Comparison of ENCODE assay signal across 1 cellular context in genomic region chr17:59786536-59787319, GRCh38.
TF ChIP-seq lines count a peak whose summit lies in the region.

No MANE protein-coding gene starts in this region.

TF ChIP-seq in HepG2, 621 proteins besides CTCF, POLR2A, EP300 and RAD21 (continued from another document and continues in another):
- TF ChIP-seq TEAD3 (CRISPR knock-in tag; optimal IDR thresholded peaks at IDR 0.05; ENCODE audit: borderline replicate concordance) (peak; percentile 98), JUNB (CRISPR knock-in tag; IDR thresholded peaks at IDR 0.05; ENCODE audit: borderline replicate concordance) (peak; percentile 99), ZNF776 (CRISPR knock-in tag; IDR thresholded peaks at IDR 0.05) (no peak), ZNF766 (CRISPR knock-in tag; IDR thresholded peaks at IDR 0.05; ENCODE audit: borderline replicate concordance) (peak; percentile 95), HIC2 (CRISPR knock-in tag; IDR thresholded peaks at IDR 0.05; ENCODE audit: low read depth) (peak; percentile 62; the same call in 1 of the 2 replicates), ZNF441 (CRISPR knock-in tag; IDR thresholded peaks at IDR 0.05; ENCODE audit: borderline replicate concordance) (peak; percentile 90), NFIC (IDR thresholded peaks at IDR 0.05; ENCODE audit: low read length) (peak; percentile 93), KAT7 (CRISPR knock-in tag; IDR thresholded peaks at IDR 0.05; ENCODE audit: borderline replicate concordance) (peak; percentile 98), ZNF329 (CRISPR knock-in tag; IDR thresholded peaks at IDR 0.05; ENCODE audit: low read depth) (no peak), ZNF331 (CRISPR knock-in tag; IDR thresholded peaks at IDR 0.05) (peak; percentile 99), MXD4 (CRISPR knock-in tag; IDR thresholded peaks at IDR 0.05) (peak; percentile 94), JARID2 (CRISPR knock-in tag; IDR thresholded peaks at IDR 0.05; ENCODE audit: insufficient replicate concordance) (peak; percentile 79), SCMH1 (CRISPR knock-in tag; IDR thresholded peaks at IDR 0.05; ENCODE audit: borderline replicate concordance) (no peak), ZNF20 (CRISPR knock-in tag; IDR thresholded peaks at IDR 0.05) (no peak), ZNF124 (CRISPR knock-in tag; IDR thresholded peaks at IDR 0.05) (peak; percentile 80; the same call in 1 of the 2 replicates), ZNF232 (CRISPR knock-in tag; IDR thresholded peaks at IDR 0.05; ENCODE audit: borderline replicate concordance) (peak; percentile 94), ZNF543 (CRISPR knock-in tag; IDR thresholded peaks at IDR 0.05) (no peak), HOXA3 (CRISPR knock-in tag; IDR thresholded peaks at IDR 0.05) (peak; percentile 93), HNF4A (CRISPR knock-in tag; IDR thresholded peaks at IDR 0.05) (peak; percentile 76), ZNF142 (CRISPR knock-in tag; IDR thresholded peaks at IDR 0.05) (0 out of 2 replicates have a peak, but pooled peaks have one; percentile 53), ZBTB43 (CRISPR knock-in tag; conservative IDR thresholded peaks at IDR 0.05) (peak; percentile 95), HES4 (CRISPR knock-in tag; IDR thresholded peaks at IDR 0.05; ENCODE audit: borderline replicate concordance) (no peak), ZSCAN31 (CRISPR knock-in tag; IDR thresholded peaks at IDR 0.05; ENCODE audit: low read depth) (peak; percentile 88), ZNF562 (CRISPR knock-in tag; IDR thresholded peaks at IDR 0.05; ENCODE audit: borderline replicate concordance) (no peak), TEF (CRISPR knock-in tag; IDR thresholded peaks at IDR 0.05) (peak; percentile 91), ZSCAN21 (CRISPR knock-in tag; IDR thresholded peaks at IDR 0.05; ENCODE audit: borderline replicate concordance) (peak; percentile 75; the same call in 1 of the 2 replicates), ZBTB2 (CRISPR knock-in tag; IDR thresholded peaks at IDR 0.05; ENCODE audit: low read depth) (peak; percentile 61), NFAT5 (CRISPR knock-in tag; IDR thresholded peaks at IDR 0.05) (no peak), THAP11 (CRISPR knock-in tag; IDR thresholded peaks at IDR 0.05) (peak; percentile 87), MIER2 (CRISPR knock-in tag; IDR thresholded peaks at IDR 0.05) (peak; percentile 86)
- TF ChIP-seq, protein P1, sequence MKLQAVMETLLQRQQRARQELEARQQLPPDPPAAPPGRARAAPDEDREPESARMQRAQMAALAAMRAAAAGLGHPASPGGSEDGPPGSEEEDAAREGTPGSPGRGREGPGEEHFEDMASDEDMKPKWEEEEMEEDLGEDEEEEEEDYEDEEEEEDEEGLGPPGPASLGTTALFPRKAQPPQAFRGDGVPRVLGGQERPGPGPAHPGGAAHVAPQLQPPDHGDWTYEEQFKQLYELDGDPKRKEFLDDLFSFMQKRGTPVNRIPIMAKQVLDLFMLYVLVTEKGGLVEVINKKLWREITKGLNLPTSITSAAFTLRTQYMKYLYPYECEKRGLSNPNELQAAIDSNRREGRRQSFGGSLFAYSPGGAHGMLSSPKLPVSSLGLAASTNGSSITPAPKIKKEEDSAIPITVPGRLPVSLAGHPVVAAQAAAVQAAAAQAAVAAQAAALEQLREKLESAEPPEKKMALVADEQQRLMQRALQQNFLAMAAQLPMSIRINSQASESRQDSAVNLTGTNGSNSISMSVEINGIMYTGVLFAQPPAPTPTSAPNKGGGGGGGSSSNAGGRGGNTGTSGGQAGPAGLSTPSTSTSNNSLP (IDR thresholded peaks at IDR 0.05; ENCODE audit: low read depth, low read length), result peak; percentile 84
- TF ChIP-seq, protein P2, sequence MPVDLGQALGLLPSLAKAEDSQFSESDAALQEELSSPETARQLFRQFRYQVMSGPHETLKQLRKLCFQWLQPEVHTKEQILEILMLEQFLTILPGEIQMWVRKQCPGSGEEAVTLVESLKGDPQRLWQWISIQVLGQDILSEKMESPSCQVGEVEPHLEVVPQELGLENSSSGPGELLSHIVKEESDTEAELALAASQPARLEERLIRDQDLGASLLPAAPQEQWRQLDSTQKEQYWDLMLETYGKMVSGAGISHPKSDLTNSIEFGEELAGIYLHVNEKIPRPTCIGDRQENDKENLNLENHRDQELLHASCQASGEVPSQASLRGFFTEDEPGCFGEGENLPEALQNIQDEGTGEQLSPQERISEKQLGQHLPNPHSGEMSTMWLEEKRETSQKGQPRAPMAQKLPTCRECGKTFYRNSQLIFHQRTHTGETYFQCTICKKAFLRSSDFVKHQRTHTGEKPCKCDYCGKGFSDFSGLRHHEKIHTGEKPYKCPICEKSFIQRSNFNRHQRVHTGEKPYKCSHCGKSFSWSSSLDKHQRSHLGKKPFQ (CRISPR knock-in tag; IDR thresholded peaks at IDR 0.05; ENCODE audit: insufficient replicate concordance), result peak; percentile 84
